10 cellular contexts compared by ENCODE assay signal in genomic region chr22:41526226-41526531, GRCh38. TPM values are rescaled to one million over a fixed set of nuclear protein-coding genes. Genes with fewer than 3 reads are reported as not detected.
DNase-seq lines count a peak whose midpoint lies in the region; ATAC-seq and TF ChIP-seq lines count a peak whose summit lies in the region.
"Had no signal": no experiment of that assay in that cellular context is flagged by ENCODE, and none has a peak within 500 bp of the region (broad histone marks: within the 10 kb centered on the region; RNA-seq: fewer than 3 reads in every experiment).

No MANE protein-coding gene starts in this region.

- TF ChIP-seq CTCF in AG04450 (IDR thresholded peaks at IDR 0.05; ENCODE audit: low read depth, low read length) = no peak
- no peak for TF ChIP-seq CTCF in Panc1 (IDR thresholded peaks at IDR 0.05)
- TF ChIP-seq CTCF in osteoblast (IDR thresholded peaks at IDR 0.05; ENCODE audit: extremely low read depth, low read depth, low read length) = no peak
- TF ChIP-seq CTCF in suprapubic skin (IDR thresholded peaks at IDR 0.05) = no peak
- TF ChIP-seq CTCF in A673 (conservative IDR thresholded peaks at IDR 0.05; ENCODE audit: low read depth, low read length) = no peak

- CTCF ChIA-PET in AG04450 (lab: Charles Lee) = interaction anchor here (0.5 to 3.4 kb wide), 15 partner anchors 9 to 604 kb away, joined by 3 to 46 read pairs (median 5); partner anchors contain the start of gene TOB2
- CTCF ChIA-PET in Panc1 (lab: Charles Lee) = no interaction called here
- CTCF ChIA-PET in A673 (lab: Charles Lee) = interaction anchor here (1.0 to 1.2 kb wide), 2 partner anchors 14 to 122 kb away, joined by 3 to 9 read pairs; no protein-coding TSS in a partner anchor

- no peaks in the 10 kb centered on the region; the same call in 1 of the 2 replicates for H3K9me3 ChIP-seq in AG04450 (ENCODE audit: control insufficient read depth, insufficient read depth, low read length)
- no peaks in the 10 kb centered on the region for H3K9me3 ChIP-seq in Panc1 (ENCODE audit: control insufficient read depth, insufficient read depth, low read depth, low read length)
- no peaks in the 10 kb centered on the region for H3K9me3 ChIP-seq in effector memory CD4-positive, alpha-beta T cell (ENCODE audit: control insufficient read depth, low read length)
- no peaks in the 10 kb centered on the region for H3K9me3 ChIP-seq in osteoblast (ENCODE audit: low read depth, low read length)
- no peaks in the 10 kb centered on the region for H3K9me3 ChIP-seq in suprapubic skin
- no peaks in the 10 kb centered on the region for H3K9me3 ChIP-seq in A673 (ENCODE audit: low read depth, low read length, poor library complexity, severe bottlenecking)

- H3K27ac ChIP-seq in AG04450 (ENCODE audit: low read depth, low read length) (peak overlapping the region; percentile 47), Panc1 (ENCODE audit: low read length) (peak overlapping the region; percentile 23; the same call in 1 of the 2 replicates), osteoblast (ENCODE audit: low read depth, low read length) (peak overlapping the region; percentile 49), suprapubic skin (no peak overlapping the region), A673 (ENCODE audit: low read depth, low read length, poor library complexity, severe bottlenecking) (no peak overlapping the region)
- peak overlapping the region; percentile 30 for H3K27ac ChIP-seq in effector memory CD4-positive, alpha-beta T cell (ENCODE audit: insufficient read depth, low read length, poor library complexity, severe bottlenecking)

- intact Hi-C loops in Panc1 (cut with micrococcal nuclease; ENCODE audit: unreplicated experiment) (no loop called here), A673 (cut with micrococcal nuclease; ENCODE audit: unreplicated experiment) (no loop called here)

- peaks cover 44% of the 10 kb centered on the region for H4K20me1 ChIP-seq in osteoblast (ENCODE audit: insufficient read depth, low read length)

- no peaks in the 10 kb centered on the region; the same call in 1 of the 2 replicates for H3K36me3 ChIP-seq in Panc1 (ENCODE audit: control insufficient read depth, insufficient read depth, low read length)
- H3K36me3 ChIP-seq in effector memory CD4-positive, alpha-beta T cell (ENCODE audit: control insufficient read depth, insufficient read depth, low read length) = peaks cover 56% of the 10 kb centered on the region
- H3K36me3 ChIP-seq in osteoblast (ENCODE audit: insufficient read depth, low read length) = peaks cover 68% of the 10 kb centered on the region
- H3K36me3 ChIP-seq in suprapubic skin = peaks cover 74% of the 10 kb centered on the region
- H3K36me3 ChIP-seq in A673 (ENCODE audit: insufficient read depth, low read length, poor library complexity, severe bottlenecking) = peaks cover 74% of the 10 kb centered on the region

- no peak overlapping the region for H2AFZ ChIP-seq in osteoblast (ENCODE audit: low read length)

- H3K79me2 ChIP-seq in osteoblast (ENCODE audit: insufficient read depth, low read length) = peaks cover 16% of the 10 kb centered on the region

- no peak for DNase-seq in AG04450 (ENCODE audit: low read depth, low spot score)
- DNase-seq in Panc1 (ENCODE audit: low read depth, low spot score) = no peak
- no peak for DNase-seq in effector memory CD4-positive, alpha-beta T cell
- no peak for DNase-seq in osteoblast (ENCODE audit: insufficient read length, low spot score, missing footprints)
- no peak for DNase-seq in suprapubic skin (ENCODE audit: low spot score in 2 of 2)
- no peak for DNase-seq in A673 (ENCODE audit: low spot score)
- DNase-seq in activated effector memory CD4-positive, alpha-beta T cell treated with Interleukin-2 at 50 U/mL for 16 hours = no peak
- no peak for DNase-seq in stimulated activated CD4-positive, alpha-beta T cell treated with anti-CD3 and anti-CD28 coated beads, Interleukin-4, amount 100 ng/mL, for 24 hours
- DNase-seq: NCI-H2029 had no signal

- POLR2A ChIA-PET in AG04450 (lab: Yijun Ruan, JAX) = interaction anchor here (1.1 to 1.8 kb wide), 3 partner anchors 34 to 122 kb away, joined by 3 to 4 read pairs (median 3); partner anchors contain the start of genes ACO2, CSDC2 and PHF5A
- POLR2A ChIA-PET in Panc1 (lab: Charles Lee) = no interaction called here
- POLR2A ChIA-PET in A673 (lab: Charles Lee; ENCODE audit: low non-redundant PET) = no interaction called here

- peak; percentile 2; the same call in 1 of the 2 replicates for ATAC-seq in Panc1

- no peak overlapping the region for H3K4me2 ChIP-seq in osteoblast (ENCODE audit: insufficient read depth, low read length)

- H3K4me3 ChIP-seq in AG04450 (ENCODE audit: low read depth, low read length) (no peak overlapping the region), Panc1 (ENCODE audit: low read depth in 2 of 2, low read length in 2 of 2) (no peak overlapping the region), osteoblast (ENCODE audit: insufficient read depth, low read length) (no peak overlapping the region), suprapubic skin (no peak overlapping the region), A673 (ENCODE audit: low read depth, low read length, poor library complexity, severe bottlenecking) (no peak overlapping the region)
- H3K4me3 ChIP-seq in effector memory CD4-positive, alpha-beta T cell (ENCODE audit: insufficient read depth, low read depth, low read length, poor library complexity, severe bottlenecking) = no peak overlapping the region
- H3K4me3 ChIP-seq: skin epidermis had no signal

- in situ Hi-C loops in Panc1 (cut with HindIII; ENCODE audit: low pct_unique_long_range_greater_than_20kb, low sequenced_read_pairs) = no loop called here

- 86% methylated on average over 6 of the region's 7 CpGs for WGBS in suprapubic skin

- H3K27me3 ChIP-seq in AG04450 (ENCODE audit: control insufficient read depth, insufficient read depth, low read length) (no peaks in the 10 kb centered on the region), Panc1 (ENCODE audit: control insufficient read depth, insufficient read depth, low read length) (no peaks in the 10 kb centered on the region), osteoblast (ENCODE audit: insufficient read depth, low read length) (no peaks in the 10 kb centered on the region), suprapubic skin (no peaks in the 10 kb centered on the region), A673 (replicated peaks; ENCODE audit: insufficient read depth, low read depth, low read length, poor library complexity) (no peaks in the 10 kb centered on the region)
- H3K27me3 ChIP-seq in effector memory CD4-positive, alpha-beta T cell (replicated peaks; ENCODE audit: control insufficient read depth, insufficient read depth, low read length, poor library complexity, severe bottlenecking) = no peaks in the 10 kb centered on the region

- peaks cover 34% of the 10 kb centered on the region for H3K4me1 ChIP-seq in Panc1 (ENCODE audit: control insufficient read depth, insufficient read depth, low read length)
- H3K4me1 ChIP-seq in effector memory CD4-positive, alpha-beta T cell (ENCODE audit: control insufficient read depth, insufficient read depth, low read length, poor library complexity, severe bottlenecking) = peaks cover 13% of the 10 kb centered on the region
- peaks cover 21% of the 10 kb centered on the region for H3K4me1 ChIP-seq in osteoblast (ENCODE audit: insufficient read depth, low read length)
- H3K4me1 ChIP-seq in suprapubic skin = peaks cover 20% of the 10 kb centered on the region
- H3K4me1 ChIP-seq in A673 (ENCODE audit: insufficient read depth, low read length, poor library complexity, severe bottlenecking) = no peaks in the 10 kb centered on the region

- no peak for TF ChIP-seq EP300 in suprapubic skin (IDR thresholded peaks at IDR 0.05)

- no peak for TF ChIP-seq POLR2A in suprapubic skin (IDR thresholded peaks at IDR 0.05)

- BruUV-seq in Panc1 (replicated peaks; lab: Mats Ljungman, UMichigan) = no TSS peak
- BruUV-seq in A673 (replicated peaks; lab: Mats Ljungman, UMichigan) = no TSS peak

RNA-seq across cellular contexts. Expression of gene POLR3H, which starts 18.1 kb away (rescaled TPM):
- polyA plus RNA-seq in AG04450 (2011; rRNA removed) = 36.3 and 41.1 TPM in 2 replicates
- 26.7 and 28.1 TPM in 2 replicates for polyA minus RNA-seq in AG04450 (2011; rRNA and poly(A)+ RNA removed)
- total RNA-seq in Panc1 (2021; ENCODE audit: unreplicated experiment) (46.6 TPM), osteoblast (26.2 and 27.9 TPM in 2 replicates), suprapubic skin (10 to 100 TPM; 18.5 to 32.7 (median 23.5) TPM), A673 (2021) (79.5 and 92.1 TPM in 2 replicates)
- polyA plus RNA-seq in Panc1 (2012; ENCODE audit: insufficient read length) = 52.3 TPM

RNA-seq across cellular contexts. Expression of gene CSDC2, which starts 34.6 kb away (rescaled TPM):
- polyA plus RNA-seq in AG04450 (2011; rRNA removed) = 12.4 and 21.2 TPM in 2 replicates
- 5.6 and 9.4 TPM in 2 replicates for polyA minus RNA-seq in AG04450 (2011; rRNA and poly(A)+ RNA removed)
- total RNA-seq in Panc1 (2021; ENCODE audit: unreplicated experiment) (1.5 TPM), osteoblast (0.88 and 1.1 TPM in 2 replicates), suprapubic skin (1 to 10 TPM in 2 of 4 donors, under 1 TPM in 2; 0.40 to 2.6 (median 0.82) TPM), A673 (2021) (1.8 and 2.6 TPM in 2 replicates)
- polyA plus RNA-seq in Panc1 (2012; ENCODE audit: insufficient read length) = 1.6 TPM

RNA-seq across cellular contexts. Expression of gene ACO2, which starts 57.3 kb away (rescaled TPM):
- polyA plus RNA-seq in AG04450 (2011; rRNA removed) = 32.2 and 44.4 TPM in 2 replicates
- polyA minus RNA-seq in AG04450 (2011; rRNA and poly(A)+ RNA removed) = 34.1 and 49.3 TPM in 2 replicates
- total RNA-seq in Panc1 (2021; ENCODE audit: unreplicated experiment) = 71.5 TPM
- 96.4 TPM for polyA plus RNA-seq in Panc1 (2012; ENCODE audit: insufficient read length)
- total RNA-seq in osteoblast = 57.9 and 60.4 TPM in 2 replicates
- 10 to 100 TPM; 67.4 to 81.9 (median 75.9) TPM for total RNA-seq in suprapubic skin
- total RNA-seq in A673 (2021) = 125 and 127 TPM in 2 replicates

RNA-seq across cellular contexts. Expression of gene PHF5A, which starts 57.7 kb away (rescaled TPM):
- 47.9 and 53.8 TPM in 2 replicates for polyA plus RNA-seq in AG04450 (2011; rRNA removed)
- 24.9 and 32.2 TPM in 2 replicates for polyA minus RNA-seq in AG04450 (2011; rRNA and poly(A)+ RNA removed)
- total RNA-seq in Panc1 (2021; ENCODE audit: unreplicated experiment) (34.9 TPM), osteoblast (27.7 and 38.4 TPM in 2 replicates), suprapubic skin (10 to 100 TPM; 26.7 to 47.1 (median 36.9) TPM), A673 (2021) (72.6 and 85.5 TPM in 2 replicates)
- polyA plus RNA-seq in Panc1 (2012; ENCODE audit: insufficient read length) = 30.7 TPM

Comparison
In these comparisons a context has a peak if more than half of its experiments do, and no peak if none do; other contexts are left out.
1. H3K27ac ChIP-seq: peak in AG04450 (single experiment), Panc1 (single experiment), effector memory CD4-positive, alpha-beta T cell (single experiment) and osteoblast (single experiment); none in suprapubic skin (single experiment) and A673 (single experiment).